Comparison of ENCODE assay signal across 1 cellular context in genomic region chr6:37050854-37051137, GRCh38.
TF ChIP-seq lines count a peak whose summit lies in the region.

No MANE protein-coding gene starts in this region.

TF ChIP-seq in GM12878, 131 proteins besides CTCF, POLR2A, EP300 and RAD21:
- no peak for TF ChIP-seq ZBTB33 (IDR thresholded peaks at IDR 0.05)
- TF ChIP-seq RUNX3 (IDR thresholded peaks at IDR 0.05; ENCODE audit: low read length), result no peak
- no peak for TF ChIP-seq ZBED1 (IDR thresholded peaks at IDR 0.05; ENCODE audit: borderline replicate concordance)
- TF ChIP-seq SMAD1 (IDR thresholded peaks at IDR 0.05; ENCODE audit: low read depth, partially characterized antibody), result no peak
- no peak for TF ChIP-seq PBX3 (IDR thresholded peaks at IDR 0.05; ENCODE audit: insufficient replicate concordance, low read depth, low read length)
- TF ChIP-seq SRF (IDR thresholded peaks at IDR 0.05; ENCODE audit: low read depth in 2 of 2, low read length in 2 of 2), result no peak
- TF ChIP-seq GATAD2B (conservative IDR thresholded peaks at IDR 0.05; ENCODE audit: low read depth), result no peak
- no peak for TF ChIP-seq HSF1 (IDR thresholded peaks at IDR 0.05; ENCODE audit: low read depth, low read length)
- TF ChIP-seq NRF1 (conservative IDR thresholded peaks at IDR 0.05; ENCODE audit: low read depth, low read length), result no peak
- TF ChIP-seq EZH2 (IDR thresholded peaks at IDR 0.05; ENCODE audit: borderline replicate concordance, control insufficient read depth, low read depth, low read length), result no peak
- TF ChIP-seq STAT3 (IDR thresholded peaks at IDR 0.05; ENCODE audit: low read depth, low read length), result no peak
TF ChIP-seq in GM12878: peak in this region for 0.
